ENCODE assay signal across 20 cellular contexts in the genomic region with DNA sequence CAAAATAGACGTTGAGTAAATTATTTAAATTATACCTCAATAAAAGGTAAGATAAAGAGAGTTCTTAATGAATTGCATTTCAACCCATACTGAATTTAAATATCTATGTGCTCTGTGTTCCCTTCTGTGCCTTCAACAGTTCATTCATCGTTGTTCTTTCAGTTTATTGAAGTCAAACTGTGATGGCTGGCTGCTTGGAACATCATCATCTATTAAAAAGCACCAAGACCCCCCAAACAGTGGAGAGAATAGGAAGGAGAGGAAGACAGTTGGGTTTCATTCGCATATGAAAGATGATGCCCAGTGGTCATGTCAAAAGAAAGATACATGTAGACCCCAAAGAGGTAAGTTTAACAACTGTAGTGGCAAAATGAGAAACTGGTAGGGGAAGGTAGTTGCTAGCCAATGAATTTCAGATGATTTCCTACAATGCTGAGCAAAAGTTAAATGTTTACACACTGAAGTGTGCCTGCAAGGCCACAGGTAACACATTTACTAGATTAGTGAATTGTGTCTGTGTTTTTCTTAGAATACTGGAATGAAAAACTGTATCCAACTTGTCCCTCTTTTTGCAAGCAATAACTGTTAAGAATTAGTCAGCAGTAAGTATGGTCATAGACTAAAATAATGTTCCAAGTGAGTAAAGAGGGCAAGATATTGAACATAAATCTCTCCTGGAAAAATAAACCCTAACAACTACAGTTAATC.
A peak's percentile ranks its signal among the peaks of the same experiment; 100 is the strongest.
DNase-seq lines count a peak whose midpoint lies in the region; ATAC-seq, FAIRE-seq and TF ChIP-seq lines count a peak whose summit lies in the region.
"Had no signal": no experiment of that assay in that cellular context is flagged by ENCODE, and none has a peak within 500 bp of the region (broad histone marks: within the 10 kb centered on the region; RNA-seq: fewer than 3 reads in every experiment).

No MANE protein-coding gene starts in this region.

- H3K18ac ChIP-seq in H9 (ENCODE audit: insufficient read length, low read depth, low read length): no peak overlapping the region
- peak overlapping the region; percentile 4; the same call in 1 of the 2 replicates for H3K18ac ChIP-seq in H1 (ENCODE audit: extremely low read depth, low read length)

- H2AK5ac ChIP-seq in H9 (ENCODE audit: insufficient read length, low read length): no peak overlapping the region
- no peak overlapping the region for H2AK5ac ChIP-seq in H1 (ENCODE audit: low read depth, low read length)

- H3K4me3 ChIP-seq in H1 (ENCODE audit: extremely low read depth in 1 of 4, insufficient read depth in 2 of 4, low read depth in 3 of 4, low read length in 4 of 4): peak overlapping the region in 1 of 4 experiments; percentile 35; a peak in 1 of 8 replicates
- H3K4me3 ChIP-seq in pancreas: no peak overlapping the region
- H3K4me3 ChIP-seq in effector memory CD4-positive, alpha-beta T cell (ENCODE audit: insufficient read depth, low read depth, low read length, poor library complexity, severe bottlenecking): no peak overlapping the region
- H3K4me3 ChIP-seq: A549, GM12878 had no signal

- H3K9me3 Mint-ChIP-seq in H9: no peaks in the 10 kb centered on the region

- H3K79me1 ChIP-seq in H9 (ENCODE audit: insufficient read depth, low read depth, low read length, poor library complexity, severe bottlenecking) (no peaks in the 10 kb centered on the region), H1 (ENCODE audit: low read depth, low read length) (no peaks in the 10 kb centered on the region)

- no peak overlapping the region for H3K9ac ChIP-seq in H9 (ENCODE audit: extremely low read depth, insufficient read length, low read length)
- no peak overlapping the region for H3K9ac ChIP-seq in H1 (replicated peaks in 1 of 4; ENCODE audit: extremely low read depth in 1 of 4, low read depth in 3 of 4, low read length in 3 of 4)
- H3K9ac ChIP-seq: KMS-11 had no signal

- H3K23ac ChIP-seq in H9 (ENCODE audit: insufficient read length, low read depth, low read length) (no peak overlapping the region), H1 (ENCODE audit: insufficient read length) (no peak overlapping the region)

- peaks cover 48 to 52% of the 10 kb centered on the region in 2 experiments for H3K4me1 Mint-ChIP-seq in H9

- no peaks in the 10 kb centered on the region for H4K20me1 ChIP-seq in H9 (ENCODE audit: control insufficient read depth, insufficient read depth, insufficient read length)
- H4K20me1 ChIP-seq in H1 (replicated peaks in 1 of 2; ENCODE audit: control insufficient read depth in 1 of 2, insufficient read depth in 2 of 2, low read length in 2 of 2): no peaks in the 10 kb centered on the region

- no CpG with 5 or more reads among the region's 3 CpGs for WGBS in H9 (ENCODE audit: extremely low coverage, insufficient read length, low lambda C conversion rate)
- 13% methylated on average over 3 of the region's 3 CpGs; no CpG with 5 or more reads in 1 of the 2 experiments for WGBS in H1 (ENCODE audit: extremely low coverage in 1 of 2, insufficient coverage in 1 of 2, insufficient read length in 1 of 2, insufficient replicate concordance in 2 of 2, low coverage in 1 of 2, low lambda C conversion rate in 2 of 2, missing lambda C conversion rate in 1 of 2), 2 experiments
- WGBS in pancreas, 2 donors: 29 to 35% methylated on average over 3 of the region's 3 CpGs

- H2BK20ac ChIP-seq in H9 (ENCODE audit: low read depth, low read length, poor library complexity, severe bottlenecking): no peak overlapping the region
- no peak overlapping the region for H2BK20ac ChIP-seq in H1 (ENCODE audit: low read length)

- FAIRE-seq in H1 (lab: Jason Lieb, UNC) (no peak), pancreas (lab: Jason Lieb, UNC) (no peak)
- FAIRE-seq: A549, GM12878, GM18507 had no signal

- ATAC-seq in pancreas: peak; percentile 73 to 90 (median 88)
- no peak for ATAC-seq in HG03097 (IDR thresholded peaks at IDR 0.05; ENCODE audit: low FRiP score, unreplicated experiment)
- no peak for ATAC-seq in GM21619 (IDR thresholded peaks at IDR 0.05; ENCODE audit: unreplicated experiment)
- ATAC-seq: A549, GM12878, PC-3 had no signal

- H4K8ac ChIP-seq in H9 (replicated peaks; ENCODE audit: insufficient read length, low read depth, low read length): no peak overlapping the region
- no peak overlapping the region for H4K8ac ChIP-seq in H1 (ENCODE audit: extremely low read depth, insufficient read depth, low read length)

- H3T11ph ChIP-seq in H9 (ENCODE audit: low read length): no peak overlapping the region

- H2BK120ac ChIP-seq in H9 (ENCODE audit: low read depth, low read length, poor library complexity, severe bottlenecking) (no peak overlapping the region), H1 (replicated peaks; ENCODE audit: low read depth, low read length) (no peak overlapping the region)

- H4K5ac ChIP-seq in H9 (ENCODE audit: insufficient read length, low read depth, low read length) (no peak overlapping the region), H1 (ENCODE audit: insufficient read length, low read depth, low read length) (peak overlapping the region; percentile 68)

- POLR2A ChIA-PET in H1 (lab: Charles Lee; ENCODE audit: partially characterized antibody): interaction anchor here (1.1 kb wide), 1 partner anchor 16 kb away, joined by 3 read pairs; no protein-coding TSS in a partner anchor

- H2BK5ac ChIP-seq in H9 (ENCODE audit: insufficient read length, low read length): no peak overlapping the region
- no peak overlapping the region for H2BK5ac ChIP-seq in H1 (ENCODE audit: low read depth, low read length)

- no peak overlapping the region for H4K91ac ChIP-seq in H9 (ENCODE audit: insufficient read length, low read depth, low read length)
- H4K91ac ChIP-seq in H1 (replicated peaks; ENCODE audit: insufficient read length, low read length): no peak overlapping the region

- H3K27me3 ChIP-seq in H9 (ENCODE audit: insufficient read depth, low read length) (no peaks in the 10 kb centered on the region), H1 (replicated peaks in 1 of 4; ENCODE audit: control insufficient read depth in 3 of 4, extremely low read depth in 1 of 4, insufficient read depth in 3 of 4, low read length in 3 of 4) (no peaks in the 10 kb centered on the region), pancreas (no peaks in the 10 kb centered on the region)
- H3K27me3 ChIP-seq in effector memory CD4-positive, alpha-beta T cell (replicated peaks; ENCODE audit: control insufficient read depth, insufficient read depth, low read length, poor library complexity, severe bottlenecking): no peaks in the 10 kb centered on the region

- H3K23me2 ChIP-seq in H9 (ENCODE audit: insufficient read length, low read depth, low read length, poor library complexity, severe bottlenecking) (no peaks in the 10 kb centered on the region), H1 (ENCODE audit: low read depth, low read length) (no peaks in the 10 kb centered on the region)

- peak overlapping the region; percentile 3 to 82 (median 14); a peak in 5 of 7 replicates for H3K27ac Mint-ChIP-seq in H9

- no peak for TF ChIP-seq RAD21 in H1 (IDR thresholded peaks at IDR 0.05 in 1 of 2, conservative IDR thresholded peaks at IDR 0.05 in 1 of 2; ENCODE audit: low read depth in 2 of 2, low read length in 2 of 2)

- H3K4me2 ChIP-seq in H9 (ENCODE audit: insufficient read depth, insufficient read length, low read length): no peak overlapping the region
- peak overlapping the region; percentile 20 to 31; a peak in 3 of 4 replicates for H3K4me2 ChIP-seq in H1 (ENCODE audit: insufficient read depth in 1 of 2, low read depth in 2 of 2, low read length in 2 of 2)
- H3K4me2 ChIP-seq: A549, KMS-11 had no signal

- no peak overlapping the region for H2BK12ac ChIP-seq in H9 (ENCODE audit: insufficient read length, low read depth, low read length)
- H2BK12ac ChIP-seq in H1 (ENCODE audit: low read depth, low read length): no peak overlapping the region

- DNase-seq in H9: no peak
- DNase-seq in H1 (ENCODE audit: low read depth in 1 of 2, low spot score in 2 of 2): no peak
- peak; percentile 65 for DNase-seq in kidney glomerular epithelial cell (lab: John Stamatoyannopoulos, UW)
- no peak for DNase-seq in pancreas
- DNase-seq in mucosa of gallbladder (ENCODE audit: low spot score): no peak
- DNase-seq in effector memory CD4-positive, alpha-beta T cell: no peak
- DNase-seq: Caco-2; DMS79; NCI-H1105; NCI-H1694 treated with DMSO at 0.1 percent for 48 hours; NCI-H69; NK-92 treated with Interleukin-12 subunit alpha and Interleukin-12 subunit beta, amount 100 ng/mL, for 24 hours; PC-3 had no signal

- no peak for TF ChIP-seq CTCF in H9 (conservative IDR thresholded peaks at IDR 0.05)
- no peak for TF ChIP-seq CTCF in H1 (IDR thresholded peaks at IDR 0.05; ENCODE audit: control extremely low read depth in 1 of 3, insufficient read depth in 1 of 3, low read depth in 1 of 3, low read length in 3 of 3)
- no peak for TF ChIP-seq CTCF in pancreas (IDR thresholded peaks at IDR 0.05)

- no peak for TF ChIP-seq EP300 in H1 (IDR thresholded peaks at IDR 0.05; ENCODE audit: borderline replicate concordance in 1 of 2, low read depth in 2 of 2, low read length in 2 of 2)

- H2AFZ ChIP-seq in H9 (ENCODE audit: low read length): no peak overlapping the region
- H2AFZ ChIP-seq in H1 (ENCODE audit: low read length): no peak overlapping the region

- no peaks in the 10 kb centered on the region for H3K79me2 ChIP-seq in H9 (ENCODE audit: insufficient read depth, low read length)
- no peaks in the 10 kb centered on the region for H3K79me2 ChIP-seq in H1 (ENCODE audit: control insufficient read depth in 1 of 2, insufficient read depth in 2 of 2, low read length in 2 of 2)

- no peaks in the 10 kb centered on the region for H3K27me3 Mint-ChIP-seq in H9 (ENCODE audit: low read depth)

- H3K27ac ChIP-seq in H9 (ENCODE audit: insufficient read length, low read depth, low read length): no peak overlapping the region
- no peak overlapping the region for H3K27ac ChIP-seq in H1 (ENCODE audit: low read depth, low read length)
- peak overlapping the region in 2 of 4 donors; percentile 48 to 72 for H3K27ac ChIP-seq in pancreas
- H3K27ac ChIP-seq in effector memory CD4-positive, alpha-beta T cell (ENCODE audit: insufficient read depth, low read length, poor library complexity, severe bottlenecking): no peak overlapping the region
- H3K27ac ChIP-seq: A549, HL-60, KMS-11 had no signal

- peaks cover 9% of the 10 kb centered on the region; the same call in 1 of the 2 replicates for H3K4me1 ChIP-seq in H9 (ENCODE audit: insufficient read depth, low read length)
- H3K4me1 ChIP-seq in H1 (replicated peaks in 1 of 4; ENCODE audit: control insufficient read depth in 3 of 4, insufficient read depth in 4 of 4, low read length in 3 of 4): peaks cover 0 to 19% (median 6%) of the 10 kb centered on the region in 4 experiments; a peak in 3 of 7 replicates
- H3K4me1 ChIP-seq in pancreas: peaks cover 22 to 25% (median 23%) of the 10 kb centered on the region in 3 donors
- H3K4me1 ChIP-seq in effector memory CD4-positive, alpha-beta T cell (ENCODE audit: control insufficient read depth, insufficient read depth, low read length, poor library complexity, severe bottlenecking): no peaks in the 10 kb centered on the region
- H3K4me1 ChIP-seq: A549, Caco-2 had no signal

- no peak overlapping the region for H2BK15ac ChIP-seq in H9 (ENCODE audit: low read depth, low read length)
- no peak overlapping the region for H2BK15ac ChIP-seq in H1 (ENCODE audit: low read length)

- H3K4ac ChIP-seq in H9 (ENCODE audit: low read depth, low read length): no peak overlapping the region
- no peak overlapping the region for H3K4ac ChIP-seq in H1 (replicated peaks; ENCODE audit: insufficient read length, low read depth, low read length)

- H3K36me3 Mint-ChIP-seq in H9 (ENCODE audit: insufficient read depth in 1 of 3, low read depth in 3 of 3): peaks cover 0 to 2% (median 1%) of the 10 kb centered on the region in 3 experiments; a peak in 2 of 7 replicates

- H3K36me3 ChIP-seq in H1 (ENCODE audit: control insufficient read depth in 2 of 4, insufficient read depth in 4 of 4, low read length in 3 of 4) (no peaks in the 10 kb centered on the region), pancreas (no peaks in the 10 kb centered on the region)
- H3K36me3 ChIP-seq in effector memory CD4-positive, alpha-beta T cell (ENCODE audit: control insufficient read depth, insufficient read depth, low read length): no peaks in the 10 kb centered on the region

- CTCF ChIA-PET in H1 (lab: Charles Lee; ENCODE audit: partially characterized antibody): no interaction called here

- H3K56ac ChIP-seq in H9 (ENCODE audit: insufficient read length, low read depth, low read length) (no peak overlapping the region), H1 (replicated peaks; ENCODE audit: insufficient read length, low read depth, low read length) (no peak overlapping the region)

- H3K9me3 ChIP-seq in H9 (ENCODE audit: control insufficient read depth, low read depth, low read length) (no peaks in the 10 kb centered on the region), H1 (ENCODE audit: insufficient read depth in 2 of 2, low read depth in 1 of 2, low read length in 1 of 2) (no peaks in the 10 kb centered on the region; a peak in 1 of 4 replicates), pancreas (no peaks in the 10 kb centered on the region)
- H3K9me3 ChIP-seq in effector memory CD4-positive, alpha-beta T cell (ENCODE audit: control insufficient read depth, low read length): no peaks in the 10 kb centered on the region
- H3K9me3 ChIP-seq: A549, Caco-2 had no signal

- intact Hi-C loops in pancreas (cut with DNase I): no loop called here

- TF ChIP-seq POLR2A in H1 (IDR thresholded peaks at IDR 0.05; ENCODE audit: control extremely low read depth in 1 of 2, low read depth in 2 of 2, low read length in 2 of 2): no peak

- H3K14ac ChIP-seq in H9 (ENCODE audit: insufficient read depth, low read length): no peak overlapping the region
- H3K14ac ChIP-seq in H1 (ENCODE audit: insufficient read length): no peak overlapping the region

- H3K4me3 Mint-ChIP-seq in H9: peak overlapping the region in 1 of 2 experiments; percentile 2; a peak in 1 of 5 replicates

Comparison
In these comparisons a context has a peak if more than half of its experiments do, and no peak if none do; other contexts are left out.
1. ATAC-seq: peak in pancreas (4 of 4); none in HG03097 (single experiment) and GM21619 (single experiment).